13 cellular contexts compared by ENCODE assay signal in the genomic region with DNA sequence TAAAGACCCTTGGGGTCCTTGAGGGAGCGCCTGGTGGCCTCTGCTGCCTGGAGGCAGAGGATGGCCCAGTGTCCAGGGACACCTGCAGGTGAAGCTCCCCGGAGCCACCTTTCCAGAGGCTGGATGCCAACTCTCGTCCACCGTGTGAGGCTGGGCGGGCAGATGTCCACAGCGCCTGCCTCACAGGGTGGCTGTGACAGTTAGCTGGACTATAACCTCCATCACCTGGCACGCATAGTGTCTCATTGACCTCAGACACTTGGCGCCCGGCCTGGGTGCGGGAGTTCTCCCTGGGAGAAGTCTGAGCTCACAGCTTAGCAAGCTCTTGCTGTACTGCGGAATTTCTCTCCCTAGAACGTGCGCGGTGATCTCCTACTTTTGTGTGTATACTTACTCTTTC.
DNase-seq lines count a peak whose midpoint lies in the region; ATAC-seq, FAIRE-seq and TF ChIP-seq lines count a peak whose summit lies in the region.
"Had no signal": no experiment of that assay in that cellular context is flagged by ENCODE, and none has a peak within 500 bp of the region (broad histone marks: within the 10 kb centered on the region; RNA-seq: fewer than 3 reads in every experiment).

No MANE protein-coding gene starts in this region.

- DNase-seq in AG08396 (ENCODE audit: low spot score) (peak; percentile 48), SHP77 treated with DMSO at 0.1 percent for 48 hours (lab: John Stamatoyannopoulos, UW) (peak; percentile 28), glomerular visceral epithelial cell (ENCODE audit: extremely low spot score) (peak; percentile 78), nephron progenitor cell (no peak), SIG-M5 (lab: John Stamatoyannopoulos, UW) (no peak), superior temporal gyrus (ENCODE audit: extremely low spot score) (no peak), HTR-8/SVneo (ENCODE audit: insufficient read length, low spot score) (no peak)
- DNase-seq: activated CD4-positive, alpha-beta T cell treated with anti-CD3 and anti-CD28 coated beads for 1 hour; activated T-cell treated with anti-CD3 and anti-CD28 coated beads, Interleukin-2, amount 50 U/mL, for 4 hours; KBM-7; NCI-H1930; thyroid gland had no signal

- peak overlapping the region; percentile 42 for H3K27ac Mint-ChIP-seq in nephron progenitor cell

- ATAC-seq in GM19023 (IDR thresholded peaks at IDR 0.05; ENCODE audit: unreplicated experiment) = no peak
- ATAC-seq: activated T-cell treated with anti-CD3 and anti-CD28 coated beads, Interleukin-2, amount 50 U/mL, for 4 hours had no signal

- H3K36me3 Mint-ChIP-seq in nephron progenitor cell (ENCODE audit: low read depth) = peaks cover 12% of the 10 kb centered on the region

- FAIRE-seq in HTR-8/SVneo (lab: Jason Lieb, UNC) = no peak

- peaks cover 41% of the 10 kb centered on the region for H3K4me1 Mint-ChIP-seq in nephron progenitor cell

- H3K27me3 Mint-ChIP-seq in nephron progenitor cell (ENCODE audit: low read depth, poor library complexity) = no peaks in the 10 kb centered on the region

- H3K4me3 Mint-ChIP-seq in nephron progenitor cell = no peak overlapping the region
- H3K4me3 Mint-ChIP-seq: activated T-cell treated with anti-CD3 and anti-CD28 coated beads, Interleukin-2, amount 50 U/mL, for 4 hours had no signal

- no peaks in the 10 kb centered on the region for H3K9me3 Mint-ChIP-seq in nephron progenitor cell
- H3K9me3 Mint-ChIP-seq: activated T-cell treated with anti-CD3 and anti-CD28 coated beads, Interleukin-2, amount 50 U/mL, for 4 hours had no signal

- no peak for TF ChIP-seq CTCF in nephron progenitor cell (IDR thresholded peaks at IDR 0.05)

Comparison
In these comparisons a context has a peak if more than half of its experiments do, and no peak if none do; other contexts are left out.
1. DNase-seq: peak in AG08396 (single experiment), SHP77 treated with DMSO at 0.1 percent for 48 hours (single experiment) and glomerular visceral epithelial cell (single experiment); none in nephron progenitor cell (single experiment), SIG-M5 (single experiment), superior temporal gyrus (single experiment) and HTR-8/SVneo (single experiment).